In genomic region chr6:30907290-30907757, GRCh38 we compare ENCODE assay signal across 7 cellular contexts. TPM values are rescaled to one million over a fixed set of nuclear protein-coding genes. Genes with fewer than 3 reads are reported as not detected.
DNase-seq lines count a peak whose midpoint lies in the region; ATAC-seq and TF ChIP-seq lines count a peak whose summit lies in the region.
"Not testable (repeated sequence)": the region's sequence is repeated elsewhere in the genome, so short reads cannot be mapped to it uniquely, and the experiment has no call there.
"Had no signal": no experiment of that assay in that cellular context is flagged by ENCODE, and none has a peak within 500 bp of the region (broad histone marks: within the 10 kb centered on the region; RNA-seq: fewer than 3 reads in every experiment).

No MANE protein-coding gene starts in this region.

- H2AK5ac ChIP-seq in H9 (ENCODE audit: insufficient read length, low read length) = not testable (repeated sequence)

- H3K27ac Mint-ChIP-seq in H9; T-helper 2 cell treated with Interferon-gamma antibody and Interleukin-4, amounts not matched to agents 5 μg/mL and 100 μg/mL, for 36 hours: not testable (repeated sequence)

- peaks cover 15% of the 10 kb centered on the region for H3K36me3 ChIP-seq in iPS-15b (ENCODE audit: control insufficient read depth, insufficient read depth, low read length)
- peaks cover 21% of the 10 kb centered on the region for H3K36me3 ChIP-seq in neuron (ENCODE audit: insufficient read depth, low read length)
- H3K36me3 ChIP-seq in upper lobe of left lung = peaks cover 11 to 27% (median 19%) of the 10 kb centered on the region in 4 donors

- H3K79me2 ChIP-seq in H9 (ENCODE audit: insufficient read depth, low read length) = not testable (repeated sequence)

- not testable (repeated sequence) for H2BK20ac ChIP-seq in H9 (ENCODE audit: low read depth, low read length, poor library complexity, severe bottlenecking)

- not testable (repeated sequence) for H3K23me2 ChIP-seq in H9 (ENCODE audit: insufficient read length, low read depth, low read length, poor library complexity, severe bottlenecking)

- TF ChIP-seq POLR2A in upper lobe of left lung (IDR thresholded peaks at IDR 0.05) = not testable (repeated sequence)

- not testable (repeated sequence) for H3K14ac ChIP-seq in H9 (ENCODE audit: insufficient read depth, low read length)

- H3K9me3 Mint-ChIP-seq in H9; T-helper 2 cell treated with Interferon-gamma antibody and Interleukin-4, amounts not matched to agents 5 μg/mL and 100 μg/mL, for 36 hours: not testable (repeated sequence)

- H3K4ac ChIP-seq in H9 (ENCODE audit: low read depth, low read length) = not testable (repeated sequence)

- TF ChIP-seq EP300 in upper lobe of left lung (IDR thresholded peaks at IDR 0.05) = not testable (repeated sequence)

- H4K5ac ChIP-seq in H9 (ENCODE audit: insufficient read length, low read depth, low read length) = not testable (repeated sequence)

- H3K27me3 Mint-ChIP-seq in H9 (ENCODE audit: low read depth); T-helper 2 cell treated with Interferon-gamma antibody and Interleukin-4, amounts not matched to agents 5 μg/mL and 100 μg/mL, for 36 hours (ENCODE audit: low read depth): not testable (repeated sequence)

- not testable (repeated sequence) for ATAC-seq in upper lobe of left lung (ENCODE audit: low FRiP score in 2 of 2)

- not testable (repeated sequence) for H3K27ac ChIP-seq in H9 (ENCODE audit: insufficient read length, low read depth, low read length)
- peak overlapping the region in 2 of 4 donors; percentile 18 to 54 for H3K27ac ChIP-seq in upper lobe of left lung

- not testable (repeated sequence) for H4K8ac ChIP-seq in H9 (replicated peaks; ENCODE audit: insufficient read length, low read depth, low read length)

- H2BK15ac ChIP-seq in H9 (ENCODE audit: low read depth, low read length) = not testable (repeated sequence)

- H3K18ac ChIP-seq in H9 (ENCODE audit: insufficient read length, low read depth, low read length) = not testable (repeated sequence)

- not testable (repeated sequence) for H2BK120ac ChIP-seq in H9 (ENCODE audit: low read depth, low read length, poor library complexity, severe bottlenecking)

- not testable (repeated sequence) for H3K56ac ChIP-seq in H9 (ENCODE audit: insufficient read length, low read depth, low read length)

- H2BK12ac ChIP-seq in H9 (ENCODE audit: insufficient read length, low read depth, low read length) = not testable (repeated sequence)

- not testable (repeated sequence) for H3K23ac ChIP-seq in H9 (ENCODE audit: insufficient read length, low read depth, low read length)

- H2AFZ ChIP-seq in H9 (ENCODE audit: low read length) = not testable (repeated sequence)
- H2AFZ ChIP-seq in neuron (ENCODE audit: low read depth, low read length) = peak overlapping the region; percentile 23

- not testable (repeated sequence) for H3K9ac ChIP-seq in H9 (ENCODE audit: extremely low read depth, insufficient read length, low read length)
- peak overlapping the region; percentile 54 for H3K9ac ChIP-seq in iPS-15b (ENCODE audit: low read depth, low read length)

- H3K4me3 ChIP-seq in cardiac fibroblast (replicated peaks in 1 of 2; ENCODE audit: low read depth in 2 of 2, low read length in 2 of 2) (peak overlapping the region; percentile 89 to 95), iPS-15b (ENCODE audit: low read depth, low read length) (peak overlapping the region; percentile 89), neuron (ENCODE audit: low read length) (peak overlapping the region; percentile 34), upper lobe of left lung (peak overlapping the region in 3 of 4 donors; percentile 62 to 88 (median 86))

- not testable (repeated sequence) for TF ChIP-seq CTCF in H9 (conservative IDR thresholded peaks at IDR 0.05); cardiac fibroblast (IDR thresholded peaks at IDR 0.05; ENCODE audit: low read depth, low read length); upper lobe of left lung (IDR thresholded peaks at IDR 0.05)

- not testable (repeated sequence) for H4K20me1 ChIP-seq in H9 (ENCODE audit: control insufficient read depth, insufficient read depth, insufficient read length)

- peaks cover 19 to 33% (median 32%) of the 10 kb centered on the region in 3 experiments for H3K36me3 Mint-ChIP-seq in H9 (ENCODE audit: insufficient read depth in 1 of 3, low read depth in 3 of 3)
- H3K36me3 Mint-ChIP-seq in T-helper 2 cell treated with Interferon-gamma antibody and Interleukin-4, amounts not matched to agents 5 μg/mL and 100 μg/mL, for 36 hours (ENCODE audit: low read depth) = peaks cover 15% of the 10 kb centered on the region

- DNase-seq in H9; T-helper 2 cell treated with Interferon-gamma antibody and Interleukin-4, amounts not matched to agents 5 μg/mL and 100 μg/mL, for 36 hours (ENCODE audit: low spot score); cardiac fibroblast (ENCODE audit: low read depth in 2 of 2); upper lobe of left lung: not testable (repeated sequence)

- H3K27me3 ChIP-seq in H9 (ENCODE audit: insufficient read depth, low read length); iPS-15b (ENCODE audit: control insufficient read depth, insufficient read depth, low read length); neuron (ENCODE audit: insufficient read depth, low read length); upper lobe of left lung: not testable (repeated sequence)

- H3K4me3 Mint-ChIP-seq in H9 = peak overlapping the region; percentile 99 to 100
- H3K4me3 Mint-ChIP-seq in T-helper 2 cell treated with Interferon-gamma antibody and Interleukin-4, amounts not matched to agents 5 μg/mL and 100 μg/mL, for 36 hours = peak overlapping the region; percentile 99

- no CpG with 5 or more reads among the region's 16 CpGs for WGBS in H9 (ENCODE audit: extremely low coverage, insufficient read length, low lambda C conversion rate)
- WGBS in upper lobe of left lung, 2 donors = 34 to 48% methylated on average over 13 to 16 of the region's 16 CpGs

- H3K4me1 ChIP-seq in H9 (ENCODE audit: insufficient read depth, low read length); iPS-15b (ENCODE audit: control insufficient read depth, insufficient read depth, low read length): not testable (repeated sequence)
- H3K4me1 ChIP-seq in neuron (ENCODE audit: insufficient read depth, low read length) = peaks cover 10% of the 10 kb centered on the region
- H3K4me1 ChIP-seq in upper lobe of left lung = peaks cover 8 to 16% (median 13%) of the 10 kb centered on the region in 4 donors

- peaks cover 14 to 26% of the 10 kb centered on the region in 2 experiments for H3K4me1 Mint-ChIP-seq in H9
- H3K4me1 Mint-ChIP-seq in T-helper 2 cell treated with Interferon-gamma antibody and Interleukin-4, amounts not matched to agents 5 μg/mL and 100 μg/mL, for 36 hours (ENCODE audit: low read depth) = peaks cover 17% of the 10 kb centered on the region

- H3T11ph ChIP-seq in H9 (ENCODE audit: low read length) = not testable (repeated sequence)

- not testable (repeated sequence) for H4K91ac ChIP-seq in H9 (ENCODE audit: insufficient read length, low read depth, low read length)

- not testable (repeated sequence) for H3K9me3 ChIP-seq in H9 (ENCODE audit: control insufficient read depth, low read depth, low read length); iPS-15b (ENCODE audit: control insufficient read depth, insufficient read depth, low read length); neuron (ENCODE audit: low read length); upper lobe of left lung

- H2BK5ac ChIP-seq in H9 (ENCODE audit: insufficient read length, low read length) = not testable (repeated sequence)

- H3K79me1 ChIP-seq in H9 (ENCODE audit: insufficient read depth, low read depth, low read length, poor library complexity, severe bottlenecking) = not testable (repeated sequence)

- H3K4me2 ChIP-seq in H9 (ENCODE audit: insufficient read depth, insufficient read length, low read length) = peak overlapping the region; percentile 3

RNA-seq across cellular contexts. Expression of gene GTF2H4, which starts 0.7 kb away (rescaled TPM):
- 58.2 and 60.8 TPM in 2 replicates for total RNA-seq in H9 (2021)
- total RNA-seq in upper lobe of left lung = 10 to 100 TPM; 10.1 to 47.6 (median 27.6) TPM

RNA-seq across cellular contexts. Expression of gene VARS2, which starts 6.7 kb away (rescaled TPM):
- total RNA-seq in H9 (2021) (61.9 and 68.2 TPM in 2 replicates), upper lobe of left lung (10 to 100 TPM; 23.0 to 56.6 (median 29.5) TPM)

RNA-seq across cellular contexts. Expression of gene DDR1, which starts 23.0 kb away (rescaled TPM):
- total RNA-seq in H9 (2021) (254 and 258 TPM in 2 replicates), upper lobe of left lung (100 to 1,000 TPM in 5 of 6 donors, 10 to 100 TPM in 1; 75.4 to 147 (median 111) TPM)

RNA-seq across cellular contexts. Expression of gene SFTA2, which starts 24.6 kb away (rescaled TPM):
- not detected in 2 replicates for total RNA-seq in H9 (2021)
- total RNA-seq in upper lobe of left lung = 100 to 1,000 TPM in 5 of 6 donors, 10 to 100 TPM in 1; 80.7 to 511 (median 229) TPM

RNA-seq across cellular contexts. Expression of gene MUCL3, which starts 33.4 kb away (rescaled TPM):
- total RNA-seq in H9 (2021) (0.15 and 0.20 TPM in 2 replicates), upper lobe of left lung (10 to 100 TPM in 2 of 6 donors, 1 to 10 TPM in 4; 1.8 to 38.8 (median 5.0) TPM)
- total RNA-seq: posterior vena cava had no signal

Comparison
In these comparisons a context has a peak if more than half of its experiments do, and no peak if none do; other contexts are left out.
1. H3K4me3 ChIP-seq: peak in every context shown above with its lines; median percentile 92 in cardiac fibroblast; 89 in iPS-15b; 86 in upper lobe of left lung; 34 in neuron.